Comparison of ENCODE assay signal across 29 cellular contexts in genomic region chr5:532521-533242, GRCh38. TPM values are rescaled to one million over a fixed set of nuclear protein-coding genes. Genes with fewer than 3 reads are reported as not detected.
A peak's percentile ranks its signal among the peaks of the same experiment; 100 is the strongest.
DNase-seq lines count a peak whose midpoint lies in the region; ATAC-seq, FAIRE-seq and TF ChIP-seq lines count a peak whose summit lies in the region.
"Had no signal": no experiment of that assay in that cellular context is flagged by ENCODE, and none has a peak within 500 bp of the region (broad histone marks: within the 10 kb centered on the region; RNA-seq: fewer than 3 reads in every experiment).

No MANE protein-coding gene starts in this region.

- H4K20me1 ChIP-seq in hepatocyte (ENCODE audit: insufficient read depth, poor library complexity, severe bottlenecking): no peaks in the 10 kb centered on the region

- H3K36me3 ChIP-seq in hepatocyte (replicated peaks; ENCODE audit: insufficient read depth, low read depth): no peaks in the 10 kb centered on the region
- no peaks in the 10 kb centered on the region for H3K36me3 ChIP-seq in body of pancreas (replicated peaks in 1 of 2; ENCODE audit: insufficient read depth in 1 of 2, low read depth in 2 of 2)
- H3K36me3 ChIP-seq: transverse colon had no signal

- peaks cover 14% of the 10 kb centered on the region for H3K4me1 Mint-ChIP-seq in activated CD4-positive, alpha-beta T cell treated with anti-CD3 and anti-CD28 coated beads for 36 hours

- no peak overlapping the region for H3K4me3 ChIP-seq in hepatocyte
- no peak overlapping the region for H3K4me3 ChIP-seq in body of pancreas
- H3K4me3 ChIP-seq: A549, coronary artery, GM23338, transverse colon had no signal

- H3K4me3 Mint-ChIP-seq in activated CD4-positive, alpha-beta T cell treated with anti-CD3 and anti-CD28 coated beads for 36 hours: no peak overlapping the region
- H3K4me3 Mint-ChIP-seq: activated CD4-positive, alpha-beta memory T cell treated with anti-CD3 and anti-CD28 coated beads, Interleukin-2, amount 10 ng/mL, durations not matched to agents 7 days and 5 days; activated T-helper 17 cell treated with anti-CD3 and anti-CD28 coated beads, Interleukin-2, amount 50 U/mL, for 72 hours; effector memory CD8-positive, alpha-beta T cell; GM23338 had no signal

- TF ChIP-seq CTCF in hepatocyte (IDR thresholded peaks at IDR 0.05; ENCODE audit: poor library complexity) (no peak), body of pancreas (IDR thresholded peaks at IDR 0.05) (no peak)

- H3K9me3 Mint-ChIP-seq in activated CD4-positive, alpha-beta T cell treated with anti-CD3 and anti-CD28 coated beads for 36 hours (ENCODE audit: low read depth): no peaks in the 10 kb centered on the region
- H3K9me3 Mint-ChIP-seq: activated CD4-positive, alpha-beta memory T cell treated with anti-CD3 and anti-CD28 coated beads, Interleukin-2, amount 10 ng/mL, durations not matched to agents 7 days and 5 days; activated T-helper 17 cell treated with anti-CD3 and anti-CD28 coated beads, Interleukin-2, amount 50 U/mL, for 72 hours; effector memory CD8-positive, alpha-beta T cell; GM23338 had no signal

- H3K27me3 ChIP-seq in hepatocyte (peaks cover 29% of the 10 kb centered on the region), body of pancreas (peaks cover 0 to 9% of the 10 kb centered on the region in 2 donors)

- no peaks in the 10 kb centered on the region for H3K36me3 Mint-ChIP-seq in activated CD4-positive, alpha-beta T cell treated with anti-CD3 and anti-CD28 coated beads for 36 hours (ENCODE audit: low read depth)

- TF ChIP-seq POLR2A in body of pancreas (IDR thresholded peaks at IDR 0.05): no peak

- WGBS in hepatocyte (ENCODE audit: low lambda C conversion rate, missing lambda C conversion rate): 61% methylated on average over 25 of the region's 25 CpGs
- WGBS in body of pancreas, 2 donors: 44 to 51% methylated on average over 11 to 25 of the region's 25 CpGs

- no peak overlapping the region for H2AFZ ChIP-seq in hepatocyte
- H2AFZ ChIP-seq: GM23338 had no signal

- H3K27ac Mint-ChIP-seq in activated CD4-positive, alpha-beta T cell treated with anti-CD3 and anti-CD28 coated beads for 36 hours: no peak overlapping the region
- H3K27ac Mint-ChIP-seq: activated CD4-positive, alpha-beta memory T cell treated with anti-CD3 and anti-CD28 coated beads, Interleukin-2, amount 10 ng/mL, durations not matched to agents 7 days and 5 days; activated T-helper 17 cell treated with anti-CD3 and anti-CD28 coated beads, Interleukin-2, amount 50 U/mL, for 72 hours; effector memory CD8-positive, alpha-beta T cell; GM23338 had no signal

- H3K27me3 Mint-ChIP-seq in activated CD4-positive, alpha-beta T cell treated with anti-CD3 and anti-CD28 coated beads for 36 hours: peaks cover 24% of the 10 kb centered on the region

- CTCF ChIA-PET in activated CD4-positive, alpha-beta T cell treated with anti-CD3 and anti-CD28 coated beads for 36 hours (lab: Charles Lee): no interaction called here

- ATAC-seq in activated CD4-positive, alpha-beta T cell treated with anti-CD3 and anti-CD28 coated beads for 36 hours: no peak
- ATAC-seq in sciatic nerve: peak; percentile 67
- ATAC-seq in GM18861 (IDR thresholded peaks at IDR 0.05; ENCODE audit: unreplicated experiment): no peak
- no peak for ATAC-seq in body of pancreas
- ATAC-seq: A549; activated T-helper 17 cell treated with anti-CD3 and anti-CD28 coated beads, Interleukin-2, amount 50 U/mL, for 72 hours; effector memory CD8-positive, alpha-beta T cell; esophagus mucosa had no signal

- POLR2A ChIA-PET in activated CD4-positive, alpha-beta T cell treated with anti-CD3 and anti-CD28 coated beads for 36 hours (lab: Charles Lee): no interaction called here

- H3K27ac ChIP-seq in hepatocyte: peak overlapping the region; percentile 14
- H3K27ac ChIP-seq in body of pancreas: no peak overlapping the region
- H3K27ac ChIP-seq: A549, HL-60, transverse colon had no signal

- intact Hi-C loops in activated CD4-positive, alpha-beta T cell treated with anti-CD3 and anti-CD28 coated beads for 36 hours (cut with DNase I, micrococcal nuclease): no loop called here
- intact Hi-C loops in sciatic nerve (cut with DNase I) (no loop called here), body of pancreas (cut with DNase I) (no loop called here)

- no peak for FAIRE-seq in frontal cortex (lab: Jason Lieb, UNC)
- FAIRE-seq: A549, small intestine had no signal

- no peaks in the 10 kb centered on the region for H3K79me2 ChIP-seq in hepatocyte

- no peaks in the 10 kb centered on the region for H3K9me2 ChIP-seq in hepatocyte (replicated peaks; ENCODE audit: insufficient read depth)

- H3K4me2 ChIP-seq in hepatocyte: peak overlapping the region; percentile 15
- H3K4me2 ChIP-seq: A549, GM23338 had no signal

- H3K9me3 ChIP-seq in hepatocyte (ENCODE audit: low read depth) (no peaks in the 10 kb centered on the region), body of pancreas (no peaks in the 10 kb centered on the region)
- H3K9me3 ChIP-seq: A549, transverse colon had no signal

- DNase-seq in activated CD4-positive, alpha-beta T cell treated with anti-CD3 and anti-CD28 coated beads for 36 hours: peak; percentile 3
- DNase-seq in activated CD4-positive, alpha-beta T cell treated with anti-CD3 and anti-CD28 coated beads for 1 hour: no peak
- DNase-seq in NCI-H1092 treated with DMSO at 0.1 percent for 48 hours (lab: John Stamatoyannopoulos, UW): peak; percentile 29
- peak; percentile 58 for DNase-seq in hepatocyte (ENCODE audit: low spot score)
- peak; percentile 72 for DNase-seq in sciatic nerve (ENCODE audit: low spot score)
- DNase-seq in frontal cortex (ENCODE audit: low spot score in 2 of 2): no peak
- no peak for DNase-seq in body of pancreas
- DNase-seq: activated CD4-positive, alpha-beta memory T cell treated with anti-CD3 and anti-CD28 coated beads, Interleukin-2, amount 10 ng/mL, durations not matched to agents 7 days and 5 days; activated CD8-positive, alpha-beta memory T cell treated with anti-CD3 and anti-CD28 coated beads, Interleukin-2, amount 50 U/mL, for 48 hours; activated naive CD4-positive, alpha-beta T cell treated with anti-CD3 and anti-CD28 coated beads, Interleukin-2, amount 50 U/mL, for 16 hours; AML-193; DMS79; effector memory CD8-positive, alpha-beta T cell; foreskin fibroblast; Kasumi-1; NCI-H1105; NCI-H2029; NCI-H226; nucleus accumbens; small intestine; stimulated activated CD4-positive, alpha-beta T cell treated with anti-CD3 and anti-CD28 coated beads, Interleukin-1b, Interleukin-23, amount 100 ng/mL, for 48 hours; transverse colon had no signal

- H3K4me1 ChIP-seq in hepatocyte (ENCODE audit: insufficient read depth) (peaks cover 12% of the 10 kb centered on the region), body of pancreas (peaks cover 7% of the 10 kb centered on the region)
- H3K4me1 ChIP-seq: A549 had no signal

RNA-seq across cellular contexts. Expression of gene SLC9A3, which starts 8.4 kb away (rescaled TPM):
- total RNA-seq in activated CD4-positive, alpha-beta T cell treated with anti-CD3 and anti-CD28 coated beads for 36 hours: 1 to 10 TPM; 2.1 to 2.4 TPM
- total RNA-seq in hepatocyte (6.7 and 7.4 TPM in 2 replicates), sciatic nerve (12.3 TPM), frontal cortex (1.2 TPM), body of pancreas (1 to 10 TPM; 2.0 to 4.7 TPM)
- polyA plus RNA-seq in hepatocyte: 4.8 and 5.4 TPM in 2 replicates

Comparison
In these comparisons a context has a peak if more than half of its experiments do, and no peak if none do; other contexts are left out.
1. DNase-seq: peak in activated CD4-positive, alpha-beta T cell treated with anti-CD3 and anti-CD28 coated beads for 36 hours (single experiment), NCI-H1092 treated with DMSO at 0.1 percent for 48 hours (single experiment), hepatocyte (single experiment) and sciatic nerve (single experiment); none in activated CD4-positive, alpha-beta T cell treated with anti-CD3 and anti-CD28 coated beads for 1 hour (single experiment), frontal cortex (0 of 2) and body of pancreas (0 of 4).